Comparison of ENCODE assay signal across 30 cellular contexts in the genomic region with DNA sequence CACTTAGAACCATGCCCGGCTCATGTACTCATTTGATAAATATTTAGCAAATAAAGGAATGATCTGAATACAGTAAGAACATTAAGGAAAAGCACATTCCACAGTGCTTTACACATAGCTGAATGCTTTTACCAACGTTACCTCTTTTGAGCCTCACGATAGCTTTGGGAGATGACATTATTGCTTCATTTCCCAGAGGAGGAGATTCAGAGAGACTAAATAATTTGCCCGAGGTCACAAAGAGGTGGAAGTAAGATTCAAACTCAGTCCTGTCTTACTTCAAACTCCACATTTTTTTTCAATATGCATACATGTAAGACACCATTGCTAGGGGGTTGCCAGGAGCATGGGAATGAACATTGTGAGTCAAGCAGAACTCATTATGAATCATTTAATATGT.
A peak's percentile ranks its signal among the peaks of the same experiment; 100 is the strongest.
DNase-seq lines count a peak whose midpoint lies in the region; ATAC-seq, FAIRE-seq and TF ChIP-seq lines count a peak whose summit lies in the region.
"Had no signal": no experiment of that assay in that cellular context is flagged by ENCODE, and none has a peak within 500 bp of the region (broad histone marks: within the 10 kb centered on the region; RNA-seq: fewer than 3 reads in every experiment).

No MANE protein-coding gene starts in this region.

- TF ChIP-seq EP300 in upper lobe of left lung (IDR thresholded peaks at IDR 0.05) = no peak

- POLR2A ChIA-PET in IMR-90 (lab: Charles Lee; ENCODE audit: unreplicated experiment) = no interaction called here

- DNase-seq in EH (ENCODE audit: low read depth) (peak; percentile 32), IMR-90 (peak; percentile 4), astrocyte (ENCODE audit: low read depth) (peak; percentile 61), glomerular visceral epithelial cell (ENCODE audit: extremely low spot score) (peak; percentile 9), vagina (ENCODE audit: extremely low spot score in 2 of 2) (no peak), upper lobe of left lung (no peak), NCI-H2171 treated with DMSO at 0.1 percent for 48 hours (lab: John Stamatoyannopoulos, UW) (no peak)
- DNase-seq: activated CD8-positive, alpha-beta T cell treated with anti-CD3 and anti-CD28 coated beads for 36 hours; aorta; central memory CD4-positive, alpha-beta T cell; dermis blood vessel endothelial cell; glutamatergic neuron; left colon; NCI-H1417; NCI-H2029 treated with DMSO at 0.1 percent for 48 hours; NCI-H2227 treated with DMSO at 0.1 percent for 48 hours; NCI-H69; Peyer's patch; stimulated activated CD4-positive, alpha-beta T cell treated with anti-CD3 and anti-CD28 coated beads, Interleukin-2, amount 100 ng/mL, for 24 hours; transverse colon had no signal

- H3K36me3 ChIP-seq in IMR-90 (ENCODE audit: control insufficient read depth, insufficient read depth, low read length) = no peaks in the 10 kb centered on the region
- no peaks in the 10 kb centered on the region for H3K36me3 ChIP-seq in astrocyte (ENCODE audit: insufficient read depth, low read length)
- no peaks in the 10 kb centered on the region for H3K36me3 ChIP-seq in vagina
- H3K36me3 ChIP-seq in upper lobe of left lung = no peaks in the 10 kb centered on the region
- H3K36me3 ChIP-seq: BLaER1, neural progenitor cell, Peyer's patch, right atrium auricular region, transverse colon had no signal

- no CpG with 5 or more reads among the region's 4 CpGs for WGBS in IMR-90 (ENCODE audit: extremely low coverage in 2 of 2, insufficient read length in 1 of 2), 2 experiments
- whole genome bisulfite sequencing in upper lobe of left lung, 2 donors = 82 to 84% methylated on average over 4 of the region's 4 CpGs

- H3K79me2 ChIP-seq in astrocyte (ENCODE audit: insufficient read depth, low read length) = no peaks in the 10 kb centered on the region
- H3K79me2 ChIP-seq: parathyroid adenoma had no signal

- FAIRE-seq in astrocyte (lab: Jason Lieb, UNC) = peak; percentile 64
- FAIRE-seq: GM12878, H1 had no signal

- H4K5ac ChIP-seq in IMR-90 (ENCODE audit: low read depth, low read length) = no peak overlapping the region

- no TSS peak for BruUV-seq in IMR-90 (replicated peaks; lab: Mats Ljungman, UMichigan)

- H4K91ac ChIP-seq in IMR-90 (ENCODE audit: insufficient read depth, low read depth, low read length) = no peak overlapping the region

- peaks cover 3% of the 10 kb centered on the region; the same call in 1 of the 2 replicates for H3K9me3 ChIP-seq in IMR-90 (ENCODE audit: control insufficient read depth, insufficient read depth, low read length)
- H3K9me3 ChIP-seq in astrocyte (ENCODE audit: insufficient read depth, low read depth, low read length) = no peaks in the 10 kb centered on the region
- H3K9me3 ChIP-seq in vagina = no peaks in the 10 kb centered on the region
- H3K9me3 ChIP-seq in upper lobe of left lung = no peaks in the 10 kb centered on the region
- H3K9me3 ChIP-seq: BLaER1, Peyer's patch, right atrium auricular region, transverse colon had no signal

- no peak overlapping the region for H2BK15ac ChIP-seq in IMR-90 (ENCODE audit: low read depth, low read length)

- H3K27ac Mint-ChIP-seq in astrocyte (ENCODE audit: unreplicated experiment) = no peak overlapping the region
- H3K27ac Mint-ChIP-seq: activated CD8-positive, alpha-beta T cell treated with anti-CD3 and anti-CD28 coated beads for 36 hours; activated naive CD4-positive, alpha-beta T cell treated with anti-CD3 and anti-CD28 coated beads, Interleukin-2, amount 50 U/mL, for 24 hours; activated T-helper 17 cell treated with anti-CD3 and anti-CD28 coated beads, Interleukin-2, amount 50 U/mL, for 72 hours; memory B cell; neural progenitor cell had no signal

- in situ Hi-C loops in IMR-90 (cut with MboI; ENCODE audit: low sequenced_read_pairs) = no loop called here

- no peaks in the 10 kb centered on the region for H3K36me3 Mint-ChIP-seq in astrocyte (ENCODE audit: low read depth, unreplicated experiment)
- H3K36me3 Mint-ChIP-seq: activated naive CD4-positive, alpha-beta T cell treated with anti-CD3 and anti-CD28 coated beads, Interleukin-2, amount 50 U/mL, for 24 hours; memory B cell; neural progenitor cell had no signal

- no peak overlapping the region for H2BK120ac ChIP-seq in IMR-90 (ENCODE audit: low read depth, low read length)

- H3K9me3 Mint-ChIP-seq in astrocyte (ENCODE audit: unreplicated experiment) = peaks cover 9% of the 10 kb centered on the region
- H3K9me3 Mint-ChIP-seq: activated CD8-positive, alpha-beta T cell treated with anti-CD3 and anti-CD28 coated beads for 36 hours; activated naive CD4-positive, alpha-beta T cell treated with anti-CD3 and anti-CD28 coated beads, Interleukin-2, amount 50 U/mL, for 24 hours; activated T-helper 17 cell treated with anti-CD3 and anti-CD28 coated beads, Interleukin-2, amount 50 U/mL, for 72 hours; memory B cell had no signal

- H3K23ac ChIP-seq in IMR-90 (ENCODE audit: low read depth, low read length) = no peak overlapping the region

- intact Hi-C loops in IMR-90 (cut with micrococcal nuclease) = no loop called here
- intact Hi-C loops in vagina (cut with DNase I) = no loop called here

- no peak overlapping the region for H3K14ac ChIP-seq in IMR-90 (replicated peaks; ENCODE audit: low read depth, low read length)

- H3K56ac ChIP-seq in IMR-90 (ENCODE audit: extremely low read depth, insufficient read depth, low read length) = no peak overlapping the region

- TF ChIP-seq RAD21 in IMR-90 (IDR thresholded peaks at IDR 0.05; ENCODE audit: low read length) = no peak

- ATAC-seq in IMR-90 (ENCODE audit: low read depth) (0 out of 2 replicates have a peak, but pooled peaks have one; percentile 17), GM21381 (IDR thresholded peaks at IDR 0.05; ENCODE audit: unreplicated experiment) (no peak), upper lobe of left lung (ENCODE audit: low FRiP score in 2 of 2) (no peak)
- ATAC-seq: activated CD8-positive, alpha-beta T cell treated with anti-CD3 and anti-CD28 coated beads for 36 hours; activated T-helper 17 cell treated with anti-CD3 and anti-CD28 coated beads, Interleukin-2, amount 50 U/mL, for 72 hours; GM12878; left colon had no signal

- TF ChIP-seq CTCF in IMR-90 (conservative IDR thresholded peaks at IDR 0.05; ENCODE audit: low read depth, low read length) (no peak), astrocyte (IDR thresholded peaks at IDR 0.05; ENCODE audit: insufficient read depth, low read depth, low read length) (no peak), vagina (IDR thresholded peaks at IDR 0.05) (no peak), upper lobe of left lung (IDR thresholded peaks at IDR 0.05) (no peak)

- H2BK20ac ChIP-seq in IMR-90 (ENCODE audit: low read depth, low read length) = no peak overlapping the region

- H3K4me3 ChIP-seq in IMR-90 (ENCODE audit: insufficient read depth, low read depth, low read length) (no peak overlapping the region), astrocyte (ENCODE audit: insufficient read depth, low read depth, low read length) (no peak overlapping the region), vagina (no peak overlapping the region), upper lobe of left lung (no peak overlapping the region)
- H3K4me3 ChIP-seq: BLaER1, GM12878, neural progenitor cell, Peyer's patch, right atrium auricular region, transverse colon had no signal

- H3K27me3 Mint-ChIP-seq in astrocyte (ENCODE audit: low read depth, unreplicated experiment) = peaks cover 28% of the 10 kb centered on the region
- H3K27me3 Mint-ChIP-seq: activated CD8-positive, alpha-beta T cell treated with anti-CD3 and anti-CD28 coated beads for 36 hours; activated naive CD4-positive, alpha-beta T cell treated with anti-CD3 and anti-CD28 coated beads, Interleukin-2, amount 50 U/mL, for 24 hours; activated T-helper 17 cell treated with anti-CD3 and anti-CD28 coated beads, Interleukin-2, amount 50 U/mL, for 72 hours had no signal

- H3K4me3 Mint-ChIP-seq in astrocyte (ENCODE audit: unreplicated experiment) = no peak overlapping the region
- H3K4me3 Mint-ChIP-seq: activated CD8-positive, alpha-beta T cell treated with anti-CD3 and anti-CD28 coated beads for 36 hours; activated naive CD4-positive, alpha-beta T cell treated with anti-CD3 and anti-CD28 coated beads, Interleukin-2, amount 50 U/mL, for 24 hours; activated T-helper 17 cell treated with anti-CD3 and anti-CD28 coated beads, Interleukin-2, amount 50 U/mL, for 72 hours; memory B cell; neural progenitor cell had no signal

- no peak for TF ChIP-seq POLR2A in IMR-90 (IDR thresholded peaks at IDR 0.05; ENCODE audit: low read depth, low read length)
- TF ChIP-seq POLR2A in vagina (IDR thresholded peaks at IDR 0.05) = no peak
- TF ChIP-seq POLR2A in upper lobe of left lung (IDR thresholded peaks at IDR 0.05) = no peak

- no peak overlapping the region for H3K27ac ChIP-seq in IMR-90 (ENCODE audit: insufficient read depth, low read length)
- H3K27ac ChIP-seq in astrocyte (ENCODE audit: low read depth, low read length) = no peak overlapping the region
- no peak overlapping the region for H3K27ac ChIP-seq in vagina
- H3K27ac ChIP-seq in upper lobe of left lung = no peak overlapping the region
- H3K27ac ChIP-seq: BLaER1, neural progenitor cell, parathyroid adenoma, Peyer's patch, right atrium auricular region, transverse colon had no signal

- no peaks in the 10 kb centered on the region for H3K9me1 ChIP-seq in IMR-90 (ENCODE audit: insufficient read depth, low read length)

- no peak overlapping the region for H2BK5ac ChIP-seq in IMR-90 (ENCODE audit: low read depth, low read length, poor library complexity, severe bottlenecking)

- CTCF ChIA-PET in IMR-90 (lab: Yijun Ruan, JAX) = no interaction called here

- H3K4me2 ChIP-seq in IMR-90 (ENCODE audit: low read depth, low read length) (no peak overlapping the region), astrocyte (ENCODE audit: low read length) (peak overlapping the region; percentile 17)
- H3K4me2 ChIP-seq: BLaER1, neural progenitor cell had no signal

- H3K4ac ChIP-seq in IMR-90 (ENCODE audit: low read depth, low read length) = no peak overlapping the region

- no peak overlapping the region for H2AK9ac ChIP-seq in IMR-90 (replicated peaks; ENCODE audit: low read depth, low read length, poor library complexity)

- dilution Hi-C loops in IMR-90 (cut with HindIII; ENCODE audit: low sequenced_read_pairs, unreplicated experiment) = no loop called here

- H2AK5ac ChIP-seq in IMR-90 (ENCODE audit: low read depth, low read length) = no peak overlapping the region

- H4K20me1 ChIP-seq in IMR-90 (ENCODE audit: insufficient read depth, low read length) = no peaks in the 10 kb centered on the region
- no peaks in the 10 kb centered on the region for H4K20me1 ChIP-seq in astrocyte (ENCODE audit: insufficient read depth, low read length)
- H4K20me1 ChIP-seq: BLaER1 had no signal

- H3K18ac ChIP-seq in IMR-90 (ENCODE audit: low read depth, low read length) = no peak overlapping the region

- H3K9ac ChIP-seq in IMR-90 (ENCODE audit: low read depth, low read length) (no peak overlapping the region), astrocyte (ENCODE audit: low read length) (no peak overlapping the region)
- H3K9ac ChIP-seq: BLaER1, neural progenitor cell, parathyroid adenoma had no signal

- H3K79me1 ChIP-seq in IMR-90 (ENCODE audit: low read depth in 1 of 2, low read length in 2 of 2) = no peaks in the 10 kb centered on the region

- no peak overlapping the region for H2AFZ ChIP-seq in IMR-90 (replicated peaks; ENCODE audit: low read length, poor library complexity)
- no peak overlapping the region for H2AFZ ChIP-seq in astrocyte (ENCODE audit: low read depth, low read length)
- H2AFZ ChIP-seq: neural progenitor cell, parathyroid adenoma had no signal

- H3K27me3 ChIP-seq in IMR-90 (ENCODE audit: control insufficient read depth, insufficient read depth, low read length) = peaks cover 26% of the 10 kb centered on the region
- no peaks in the 10 kb centered on the region for H3K27me3 ChIP-seq in astrocyte (ENCODE audit: insufficient read depth, low read length)
- H3K27me3 ChIP-seq in vagina = no peaks in the 10 kb centered on the region
- no peaks in the 10 kb centered on the region for H3K27me3 ChIP-seq in upper lobe of left lung
- H3K27me3 ChIP-seq: BLaER1, neural progenitor cell, Peyer's patch, right atrium auricular region, transverse colon had no signal

- no peaks in the 10 kb centered on the region for H3K4me1 ChIP-seq in IMR-90 (ENCODE audit: control insufficient read depth, insufficient read depth, low read length)
- no peaks in the 10 kb centered on the region for H3K4me1 ChIP-seq in astrocyte (ENCODE audit: insufficient read depth, low read length)
- H3K4me1 ChIP-seq in vagina = no peaks in the 10 kb centered on the region
- H3K4me1 ChIP-seq in upper lobe of left lung = no peaks in the 10 kb centered on the region
- H3K4me1 ChIP-seq: neural progenitor cell, parathyroid adenoma, Peyer's patch, right atrium auricular region, transverse colon had no signal

- H4K8ac ChIP-seq in IMR-90 (ENCODE audit: low read depth in 2 of 2, low read length in 2 of 2) = no peak overlapping the region

- no peaks in the 10 kb centered on the region for H3K4me1 Mint-ChIP-seq in astrocyte (ENCODE audit: low read depth, unreplicated experiment)
- H3K4me1 Mint-ChIP-seq: activated naive CD4-positive, alpha-beta T cell treated with anti-CD3 and anti-CD28 coated beads, Interleukin-2, amount 50 U/mL, for 24 hours; activated T-helper 17 cell treated with anti-CD3 and anti-CD28 coated beads, Interleukin-2, amount 50 U/mL, for 72 hours; neural progenitor cell had no signal

Comparison
In these comparisons a context has a peak if more than half of its experiments do, and no peak if none do; other contexts are left out.
1. DNase-seq: peak in EH (single experiment), IMR-90 (single experiment), astrocyte (single experiment) and glomerular visceral epithelial cell (single experiment); none in vagina (0 of 2), upper lobe of left lung (0 of 2) and NCI-H2171 treated with DMSO at 0.1 percent for 48 hours (single experiment).